ENCODE assay signal across 22 cellular contexts in the genomic region with DNA sequence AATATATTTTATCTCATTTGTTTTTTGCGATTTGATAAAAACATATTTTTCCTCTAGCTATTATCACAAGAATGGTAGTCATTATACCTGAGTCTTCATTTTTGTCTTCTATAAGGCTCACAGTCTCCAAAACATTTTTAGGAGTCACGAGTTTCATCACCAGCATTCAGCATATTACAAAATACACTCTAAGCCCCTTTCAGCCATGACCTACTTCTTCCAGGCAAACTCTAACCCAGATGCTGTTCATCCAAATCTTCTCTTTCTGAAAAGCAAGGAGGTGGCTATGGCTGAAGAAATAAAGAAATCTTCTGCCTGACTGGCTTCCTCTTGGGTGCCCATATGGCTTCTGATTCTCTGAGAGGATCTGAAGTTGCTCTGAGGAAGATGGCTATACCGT.
"Had no signal": no experiment of that assay in that cellular context is flagged by ENCODE, and none has a peak within 500 bp of the region (broad histone marks: within the 10 kb centered on the region; RNA-seq: fewer than 3 reads in every experiment).

No MANE protein-coding gene starts in this region.

- H3K4me3 ChIP-seq: body of pancreas, coronary artery, gastrocnemius medialis, heart right ventricle, upper lobe of left lung had no signal

- H3K27me3 ChIP-seq: body of pancreas, gastrocnemius medialis, heart right ventricle, upper lobe of left lung had no signal

- ATAC-seq: activated CD4-positive, alpha-beta T cell treated with anti-CD3 and anti-CD28 coated beads for 36 hours; activated CD8-positive, alpha-beta memory T cell treated with anti-CD3 and anti-CD28 coated beads, Interleukin-2, amount 10 ng/mL, durations not matched to agents 7 days and 5 days; activated T-helper 17 cell treated with anti-CD3 and anti-CD28 coated beads, Interleukin-2, amount 50 U/mL, for 72 hours; body of pancreas; gastrocnemius medialis; natural killer cell treated with Interleukin-12 subunit alpha and Interleukin-12 subunit beta and Interleukin-15 and Interleukin-18, amount 100 ng/mL, for 72 hours; T-cell; WTC11 had no signal

- H3K4me1 ChIP-seq: body of pancreas, gastrocnemius medialis, parathyroid adenoma had no signal

- H3K36me3 ChIP-seq: gastrocnemius medialis, heart right ventricle, upper lobe of left lung had no signal

- H3K9me3 ChIP-seq: body of pancreas, gastrocnemius medialis, upper lobe of left lung had no signal

- H3K27ac ChIP-seq: body of pancreas, gastrocnemius medialis, parathyroid adenoma, upper lobe of left lung had no signal

- DNase-seq: activated CD4-positive, alpha-beta memory T cell treated with anti-CD3 and anti-CD28 coated beads, Interleukin-2, amount 10 ng/mL, durations not matched to agents 7 days and 5 days; activated CD4-positive, alpha-beta T cell treated with anti-CD3 and anti-CD28 coated beads for 36 hours; activated CD8-positive, alpha-beta memory T cell treated with anti-CD3 and anti-CD28 coated beads, Interleukin-2, amount 10 ng/mL, durations not matched to agents 7 days and 5 days; activated naive CD4-positive, alpha-beta T cell treated with Interleukin-2 at 50 U/mL for 16 hours; activated naive CD8-positive, alpha-beta T cell treated with anti-CD3 and anti-CD28 coated beads, Interleukin-2, amount 10 ng/mL, durations not matched to agents 7 days and 5 days; activated T-cell treated with anti-CD3 and anti-CD28 coated beads, Interleukin-2, amount 50 U/mL, for 1 hour; body of pancreas; central memory CD4-positive, alpha-beta T cell; erythroblast; gastrocnemius medialis; heart right ventricle; mesenchymal stem cell; stimulated activated CD4-positive, alpha-beta T cell treated with anti-CD3 and anti-CD28 coated beads, Interleukin-1b, Interleukin-23, amount 100 ng/mL, for 48 hours; stimulated activated CD8-positive, alpha-beta memory T cell treated with anti-CD3 and anti-CD28 coated beads, Interleukin-4, amount 100 ng/mL, for 48 hours; stimulated activated naive CD4-positive, alpha-beta T cell; T-cell; upper lobe of left lung had no signal
